ENCODE assay signal across 20 cellular contexts in genomic region chr19:54255105-54255775, GRCh38. TPM values are rescaled to one million over a fixed set of nuclear protein-coding genes. Genes with fewer than 3 reads are reported as not detected.
DNase-seq lines count a peak whose midpoint lies in the region; ATAC-seq and TF ChIP-seq lines count a peak whose summit lies in the region.
"Had no signal": no experiment of that assay in that cellular context is flagged by ENCODE, and none has a peak within 500 bp of the region (broad histone marks: within the 10 kb centered on the region; RNA-seq: fewer than 3 reads in every experiment).

No MANE protein-coding gene starts in this region.

- no peak overlapping the region for H2BK15ac ChIP-seq in neuronal stem cell (ENCODE audit: low read length)

- no peak overlapping the region for H2BK12ac ChIP-seq in neuronal stem cell (ENCODE audit: low read length)

- H3K9me3 Mint-ChIP-seq in endodermal cell, result no peaks in the 10 kb centered on the region
- no peaks in the 10 kb centered on the region for H3K9me3 Mint-ChIP-seq in activated T-helper 2 cell treated with anti-CD3 and anti-CD28 coated beads, Interferon-gamma antibody, Interleukin-2, Interleukin-4, amounts not matched to agents 10 μg/mL and 5 μg/mL and 100 μg/mL, durations not matched to agents 14 hours and 24 hours and 36 hours
- H3K9me3 Mint-ChIP-seq: CD8-positive, alpha-beta T cell; HFFc6 had no signal

- no peak overlapping the region for H2AFZ ChIP-seq in neuronal stem cell (ENCODE audit: low read length)

- 84 to 90% methylated on average over 14 to 26 of the region's 26 CpGs for WGBS in endodermal cell (ENCODE audit: insufficient coverage in 1 of 2, insufficient read length in 1 of 2), 2 experiments
- no CpG with 5 or more reads among the region's 26 CpGs for WGBS in neuronal stem cell (ENCODE audit: extremely low coverage in 2 of 2, insufficient read length in 2 of 2, insufficient replicate concordance in 1 of 2), 2 donors

- DNase-seq in right atrium auricular region (ENCODE audit: low spot score), result peak; percentile 57
- DNase-seq in Right ventricle myocardium inferior (ENCODE audit: missing footprints), result no peak
- DNase-seq in endodermal cell, result peak; percentile 51
- no peak for DNase-seq in neuronal stem cell (ENCODE audit: low spot score)
- no peak for DNase-seq in retina
- DNase-seq in T-helper 2 cell, result no peak
- DNase-seq in activated T-helper 2 cell treated with anti-CD3 and anti-CD28 coated beads, Interferon-gamma antibody, Interleukin-2, Interleukin-4, amounts not matched to agents 10 μg/mL and 5 μg/mL and 100 μg/mL, durations not matched to agents 14 hours and 24 hours and 36 hours (ENCODE audit: low spot score), result no peak
- DNase-seq in midbrain (lab: John Stamatoyannopoulos, UW), result no peak
- DNase-seq: HFFc6, NCI-H1417 treated with DMSO at 0.1 percent for 48 hours, NCI-H187 treated with DMSO at 0.1 percent for 48 hours, NCI-H446 treated with DMSO at 0.1 percent for 48 hours, NCI-H69, Right ventricle myocardium superior had no signal

- no peak overlapping the region for H2BK5ac ChIP-seq in neuronal stem cell (ENCODE audit: low read length)

- H3K18ac ChIP-seq in neuronal stem cell (ENCODE audit: low read length), result peak overlapping the region; percentile 59

- H3K4me1 Mint-ChIP-seq in endodermal cell, result no peaks in the 10 kb centered on the region
- H3K4me1 Mint-ChIP-seq in activated T-helper 2 cell treated with anti-CD3 and anti-CD28 coated beads, Interferon-gamma antibody, Interleukin-2, Interleukin-4, amounts not matched to agents 10 μg/mL and 5 μg/mL and 100 μg/mL, durations not matched to agents 14 hours and 24 hours and 36 hours (ENCODE audit: low read depth), result no peaks in the 10 kb centered on the region

- no peak overlapping the region for H4K91ac ChIP-seq in neuronal stem cell (ENCODE audit: low read depth, low read length, poor library complexity)

- no peak for ATAC-seq in Right ventricle myocardium inferior
- ATAC-seq: CD8-positive, alpha-beta T cell had no signal

- no peak overlapping the region for H3K27ac Mint-ChIP-seq in endodermal cell
- H3K27ac Mint-ChIP-seq in activated T-helper 2 cell treated with anti-CD3 and anti-CD28 coated beads, Interferon-gamma antibody, Interleukin-2, Interleukin-4, amounts not matched to agents 10 μg/mL and 5 μg/mL and 100 μg/mL, durations not matched to agents 14 hours and 24 hours and 36 hours, result no peak overlapping the region
- H3K27ac Mint-ChIP-seq: CD8-positive, alpha-beta T cell; HFFc6 had no signal

- H3K27me3 ChIP-seq in right atrium auricular region (no peaks in the 10 kb centered on the region), endodermal cell (ENCODE audit: control insufficient read depth, insufficient read depth, low read length, poor library complexity, severe bottlenecking) (no peaks in the 10 kb centered on the region), neuronal stem cell (ENCODE audit: control insufficient read depth in 3 of 3, insufficient read depth in 3 of 3, low read depth in 1 of 3, low read length in 3 of 3) (peaks cover 0 to 43% (median 2%) of the 10 kb centered on the region in 3 experiments)

- no peak overlapping the region for H3K4me2 ChIP-seq in neuronal stem cell (ENCODE audit: insufficient read depth, low read length, poor library complexity, severe bottlenecking)

- no peak overlapping the region for H3K23ac ChIP-seq in neuronal stem cell (ENCODE audit: low read depth, low read length, poor library complexity)

- no peak overlapping the region for H3K27ac ChIP-seq in right atrium auricular region
- H3K27ac ChIP-seq in endodermal cell (ENCODE audit: low read depth, low read length), result no peak overlapping the region
- no peak overlapping the region for H3K27ac ChIP-seq in neuronal stem cell (replicated peaks; ENCODE audit: low read length)

- H3K27me3 Mint-ChIP-seq in endodermal cell (ENCODE audit: insufficient read depth), result peaks cover 5% of the 10 kb centered on the region
- peaks cover 4% of the 10 kb centered on the region for H3K27me3 Mint-ChIP-seq in activated T-helper 2 cell treated with anti-CD3 and anti-CD28 coated beads, Interferon-gamma antibody, Interleukin-2, Interleukin-4, amounts not matched to agents 10 μg/mL and 5 μg/mL and 100 μg/mL, durations not matched to agents 14 hours and 24 hours and 36 hours (ENCODE audit: low read depth)

- no peak overlapping the region for H3K4ac ChIP-seq in neuronal stem cell (ENCODE audit: low read length)

- H3K36me3 Mint-ChIP-seq in endodermal cell (ENCODE audit: low read depth), result no peaks in the 10 kb centered on the region
- H3K36me3 Mint-ChIP-seq in activated T-helper 2 cell treated with anti-CD3 and anti-CD28 coated beads, Interferon-gamma antibody, Interleukin-2, Interleukin-4, amounts not matched to agents 10 μg/mL and 5 μg/mL and 100 μg/mL, durations not matched to agents 14 hours and 24 hours and 36 hours (ENCODE audit: low read depth), result no peaks in the 10 kb centered on the region
- H3K36me3 Mint-ChIP-seq: CD8-positive, alpha-beta T cell had no signal

- H3K4me1 ChIP-seq in right atrium auricular region (no peaks in the 10 kb centered on the region), endodermal cell (ENCODE audit: control insufficient read depth, insufficient read depth, low read length) (no peaks in the 10 kb centered on the region), neuronal stem cell (ENCODE audit: control insufficient read depth in 2 of 2, insufficient read depth in 1 of 2, low read depth in 1 of 2, low read length in 2 of 2) (no peaks in the 10 kb centered on the region)

- no peak overlapping the region for H3K4me3 ChIP-seq in right atrium auricular region
- H3K4me3 ChIP-seq in endodermal cell (ENCODE audit: low read length), result no peak overlapping the region
- H3K4me3 ChIP-seq in neuronal stem cell (ENCODE audit: low read length in 2 of 2), result no peak overlapping the region

- no peak overlapping the region for H3K4me3 Mint-ChIP-seq in endodermal cell
- no peak overlapping the region for H3K4me3 Mint-ChIP-seq in activated T-helper 2 cell treated with anti-CD3 and anti-CD28 coated beads, Interferon-gamma antibody, Interleukin-2, Interleukin-4, amounts not matched to agents 10 μg/mL and 5 μg/mL and 100 μg/mL, durations not matched to agents 14 hours and 24 hours and 36 hours (ENCODE audit: low read depth)
- H3K4me3 Mint-ChIP-seq: CD8-positive, alpha-beta T cell; HFFc6 had no signal

- H3K79me1 ChIP-seq in neuronal stem cell (ENCODE audit: low read depth, low read length), result no peaks in the 10 kb centered on the region

- no peak for TF ChIP-seq CTCF in right atrium auricular region (IDR thresholded peaks at IDR 0.05)
- no peak for TF ChIP-seq CTCF in endodermal cell (conservative IDR thresholded peaks at IDR 0.05)

- no peak overlapping the region for H3K14ac ChIP-seq in neuronal stem cell (ENCODE audit: low read length)

- H4K8ac ChIP-seq in neuronal stem cell (ENCODE audit: low read depth, low read length), result no peak overlapping the region

- no peak overlapping the region for H2AK5ac ChIP-seq in neuronal stem cell (ENCODE audit: low read depth, low read length)

- no peaks in the 10 kb centered on the region for H3K9me3 ChIP-seq in right atrium auricular region
- H3K9me3 ChIP-seq in endodermal cell (ENCODE audit: control insufficient read depth, low read length), result no peaks in the 10 kb centered on the region
- H3K9me3 ChIP-seq in neuronal stem cell (replicated peaks in 1 of 2; ENCODE audit: control insufficient read depth in 2 of 2, insufficient read depth in 1 of 2, low read depth in 1 of 2, low read length in 2 of 2), result no peaks in the 10 kb centered on the region

- intact Hi-C loops in Right ventricle myocardium inferior (cut with DNase I), result no loop called here
- intact Hi-C loops in activated T-helper 2 cell treated with anti-CD3 and anti-CD28 coated beads, Interferon-gamma antibody, Interleukin-2, Interleukin-4, amounts not matched to agents 10 μg/mL and 5 μg/mL and 100 μg/mL, durations not matched to agents 14 hours and 24 hours and 36 hours (cut with micrococcal nuclease), result no loop called here

- no peak overlapping the region for H3K9ac ChIP-seq in endodermal cell (ENCODE audit: extremely low read depth, low read length, poor library complexity, severe bottlenecking)
- peak overlapping the region; percentile 30 for H3K9ac ChIP-seq in neuronal stem cell (ENCODE audit: low read depth, low read length, poor library complexity)

- H2BK120ac ChIP-seq in neuronal stem cell (ENCODE audit: low read depth, low read length), result no peak overlapping the region

- H3K36me3 ChIP-seq in right atrium auricular region (no peaks in the 10 kb centered on the region), endodermal cell (ENCODE audit: control insufficient read depth, insufficient read depth, low read length) (no peaks in the 10 kb centered on the region), neuronal stem cell (replicated peaks in 1 of 2; ENCODE audit: control insufficient read depth in 2 of 2, insufficient read depth in 2 of 2, low read length in 2 of 2) (no peaks in the 10 kb centered on the region)

RNA-seq across cellular contexts. Expression of gene LILRB5, which starts 1.8 kb away (rescaled TPM):
- 10 to 100 TPM in 1 of 2 donors, 1 to 10 TPM in 1; 2.6 to 12.0 TPM for total RNA-seq in right atrium auricular region
- total RNA-seq in Right ventricle myocardium inferior, result 8.5 TPM
- not detected for total RNA-seq in endodermal cell
- polyA plus RNA-seq in endodermal cell (2013, experiment 1 of 2), result not detected
- not detected for polyA plus RNA-seq in endodermal cell (2013, experiment 2 of 2)
- polyA plus RNA-seq in neuronal stem cell (2013, experiment 1 of 2), result not detected
- not detected for polyA plus RNA-seq in neuronal stem cell (2013, experiment 2 of 2)
- 0.05 TPM in 1 of 2 replicates, not detected in the other for total RNA-seq in activated T-helper 2 cell treated with anti-CD3 and anti-CD28 coated beads, Interferon-gamma antibody, Interleukin-2, Interleukin-4, amounts not matched to agents 10 μg/mL and 5 μg/mL and 100 μg/mL, durations not matched to agents 14 hours and 24 hours and 36 hours
- total RNA-seq: CD8-positive, alpha-beta T cell; H4; HFFc6; HT-29; MCF 10A; OCI-LY7 had no signal
- polyA plus RNA-seq: BJ had no signal

RNA-seq across cellular contexts. Expression of gene LILRA6, which starts 12.7 kb away (rescaled TPM):
- total RNA-seq in right atrium auricular region (1 to 10 TPM in 1 of 2 donors, not detected in 1; 1.7 TPM), Right ventricle myocardium inferior (2.7 TPM), endodermal cell (not detected)
- not detected for polyA plus RNA-seq in endodermal cell (2013, experiment 1 of 2)
- polyA plus RNA-seq in endodermal cell (2013, experiment 2 of 2), result not detected
- not detected for polyA plus RNA-seq in neuronal stem cell (2013, experiment 1 of 2)
- polyA plus RNA-seq in neuronal stem cell (2013, experiment 2 of 2), result not detected
- not detected in 2 replicates for total RNA-seq in activated T-helper 2 cell treated with anti-CD3 and anti-CD28 coated beads, Interferon-gamma antibody, Interleukin-2, Interleukin-4, amounts not matched to agents 10 μg/mL and 5 μg/mL and 100 μg/mL, durations not matched to agents 14 hours and 24 hours and 36 hours
- total RNA-seq: CD8-positive, alpha-beta T cell; H4; HFFc6; HT-29; MCF 10A; OCI-LY7 had no signal
- polyA plus RNA-seq: BJ had no signal

RNA-seq across cellular contexts. Expression of gene LILRB2, which starts 25.7 kb away (rescaled TPM):
- total RNA-seq in right atrium auricular region (1 to 10 TPM; 1.1 to 3.4 TPM), Right ventricle myocardium inferior (2.9 TPM), endodermal cell (not detected)
- not detected for polyA plus RNA-seq in endodermal cell (2013, experiment 1 of 2)
- polyA plus RNA-seq in endodermal cell (2013, experiment 2 of 2), result not detected
- polyA plus RNA-seq in neuronal stem cell (2013, experiment 1 of 2), result not detected
- polyA plus RNA-seq in neuronal stem cell (2013, experiment 2 of 2), result not detected
- total RNA-seq in activated T-helper 2 cell treated with anti-CD3 and anti-CD28 coated beads, Interferon-gamma antibody, Interleukin-2, Interleukin-4, amounts not matched to agents 10 μg/mL and 5 μg/mL and 100 μg/mL, durations not matched to agents 14 hours and 24 hours and 36 hours, result not detected in 2 replicates
- total RNA-seq: H4, HFFc6, HT-29, MCF 10A, OCI-LY7 had no signal
- polyA plus RNA-seq: BJ had no signal

RNA-seq across cellular contexts. Expression of gene LILRB3, which starts 32.4 kb away (rescaled TPM):
- total RNA-seq in right atrium auricular region, result 1 to 10 TPM; 2.0 to 8.8 TPM
- total RNA-seq in Right ventricle myocardium inferior, result 4.0 TPM
- not detected for total RNA-seq in endodermal cell
- not detected for polyA plus RNA-seq in endodermal cell (2013, experiment 1 of 2)
- polyA plus RNA-seq in endodermal cell (2013, experiment 2 of 2), result not detected
- polyA plus RNA-seq in neuronal stem cell (2013, experiment 1 of 2), result not detected
- polyA plus RNA-seq in neuronal stem cell (2013, experiment 2 of 2), result not detected
- 0.64 TPM in 1 of 2 replicates, not detected in the other for total RNA-seq in activated T-helper 2 cell treated with anti-CD3 and anti-CD28 coated beads, Interferon-gamma antibody, Interleukin-2, Interleukin-4, amounts not matched to agents 10 μg/mL and 5 μg/mL and 100 μg/mL, durations not matched to agents 14 hours and 24 hours and 36 hours
- total RNA-seq: CD8-positive, alpha-beta T cell; H4; HFFc6; HT-29; MCF 10A; OCI-LY7 had no signal
- polyA plus RNA-seq: BJ had no signal

RNA-seq across cellular contexts. Expression of gene RPS9, which starts 54.6 kb away (rescaled TPM):
- 1,000 to 10,000 TPM; 1,068 to 1,279 TPM for total RNA-seq in right atrium auricular region
- total RNA-seq in Right ventricle myocardium inferior, result 681 TPM
- total RNA-seq in endodermal cell, result 1,000 to 10,000 TPM; 1,302 to 1,460 TPM
- 1,601 TPM for polyA plus RNA-seq in endodermal cell (2013, experiment 1 of 2)
- 1,537 TPM for polyA plus RNA-seq in endodermal cell (2013, experiment 2 of 2)
- 2,591 TPM for polyA plus RNA-seq in neuronal stem cell (2013, experiment 1 of 2)
- 2,507 TPM for polyA plus RNA-seq in neuronal stem cell (2013, experiment 2 of 2)
- 1,460 and 1,467 TPM in 2 replicates for total RNA-seq in activated T-helper 2 cell treated with anti-CD3 and anti-CD28 coated beads, Interferon-gamma antibody, Interleukin-2, Interleukin-4, amounts not matched to agents 10 μg/mL and 5 μg/mL and 100 μg/mL, durations not matched to agents 14 hours and 24 hours and 36 hours

Comparison
In these comparisons a context has a peak if more than half of its experiments do, and no peak if none do; other contexts are left out.
1. DNase-seq: peak in right atrium auricular region (single experiment) and endodermal cell (single experiment); none in Right ventricle myocardium inferior (single experiment), neuronal stem cell (single experiment), retina (single experiment), T-helper 2 cell (0 of 5), activated T-helper 2 cell treated with anti-CD3 and anti-CD28 coated beads, Interferon-gamma antibody, Interleukin-2, Interleukin-4, amounts not matched to agents 10 μg/mL and 5 μg/mL and 100 μg/mL, durations not matched to agents 14 hours and 24 hours and 36 hours (single experiment) and midbrain (single experiment).